ENCODE assay signal across 21 cellular contexts in the genomic region with DNA sequence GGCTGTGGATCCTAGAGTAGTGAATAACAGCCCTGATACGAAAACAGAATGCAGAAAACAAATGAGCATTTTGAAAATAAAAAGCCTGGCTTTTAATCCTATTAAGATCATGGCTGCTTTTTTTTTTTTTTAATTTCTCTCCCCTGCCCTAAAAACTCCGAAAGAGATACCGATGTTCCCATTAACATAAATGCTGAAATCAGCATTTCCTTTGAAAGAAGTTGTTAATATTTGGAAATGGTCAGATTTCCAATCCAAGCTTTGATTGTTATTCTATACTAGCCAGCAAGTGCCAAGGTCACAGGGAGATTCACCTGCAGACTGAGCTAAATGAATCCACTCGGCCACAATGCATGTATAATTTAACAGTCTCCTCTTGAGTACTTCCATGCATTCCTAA.
"Had no signal": no experiment of that assay in that cellular context is flagged by ENCODE, and none has a peak within 500 bp of the region (broad histone marks: within the 10 kb centered on the region; RNA-seq: fewer than 3 reads in every experiment).

No MANE protein-coding gene starts in this region.

- H3K27ac ChIP-seq: PC-9, Peyer's patch, SJCRH30 had no signal

- H3K4me2 ChIP-seq: PC-9 had no signal

- H3K4me3 ChIP-seq: MG63, PC-9, Peyer's patch had no signal

- H3K27me3 ChIP-seq: Peyer's patch, SJCRH30 had no signal

- H3K27ac Mint-ChIP-seq: IgD-negative memory B cell had no signal

- H3K36me3 Mint-ChIP-seq: IgD-negative memory B cell had no signal

- H3K4me3 Mint-ChIP-seq: IgD-negative memory B cell had no signal

- H3K27me3 Mint-ChIP-seq: IgD-negative memory B cell had no signal

- H2AFZ ChIP-seq: PC-9 had no signal

- H3K36me3 ChIP-seq: MG63, Peyer's patch, SJCRH30 had no signal

- H3K9me3 ChIP-seq: MG63, Peyer's patch, SJCRH30 had no signal

- H3K4me1 Mint-ChIP-seq: IgD-negative memory B cell had no signal

- ATAC-seq: Right ventricle myocardium inferior, SK-N-SH treated with all-trans-retinoic acid at 6 μM for 48 hours had no signal

- H3K4me1 ChIP-seq: Peyer's patch, SJCRH30 had no signal

- DNase-seq: KBM-7, MG63, NCI-H1092, NCI-H1105 treated with DMSO at 0.1 percent for 48 hours, NCI-H1417 treated with DMSO at 0.1 percent for 48 hours, NCI-H146, NCI-H1694 treated with DMSO at 0.1 percent for 48 hours, NCI-H1930, NCI-H2081, NCI-H2107, NCI-H2227 treated with DMSO at 0.1 percent for 48 hours, NCI-H526 treated with DMSO at 0.1 percent for 48 hours, NCI-H748 treated with DMSO at 0.1 percent for 48 hours, OCI-M1, PC-9, Peyer's patch, SHP77 treated with DMSO at 0.1 percent for 48 hours had no signal
